ENCODE assay signal across 1 cellular context in genomic region chr16:57751539-57752202, GRCh38.
TF ChIP-seq lines count a peak whose summit lies in the region.

No MANE protein-coding gene starts in this region.

TF ChIP-seq in IMR-90, 13 proteins besides CTCF, POLR2A, EP300 and RAD21:
- TF ChIP-seq MAZ (IDR thresholded peaks at IDR 0.05; ENCODE audit: borderline replicate concordance, low read depth, low read length), result no peak
- TF ChIP-seq MAFK (IDR thresholded peaks at IDR 0.05; ENCODE audit: low read depth, low read length), result no peak
- no peak for TF ChIP-seq FOS (IDR thresholded peaks at IDR 0.05; ENCODE audit: low read depth, low read length)
- TF ChIP-seq RFX5 (IDR thresholded peaks at IDR 0.05; ENCODE audit: low read depth, low read length), result no peak
- TF ChIP-seq, protein P1, sequence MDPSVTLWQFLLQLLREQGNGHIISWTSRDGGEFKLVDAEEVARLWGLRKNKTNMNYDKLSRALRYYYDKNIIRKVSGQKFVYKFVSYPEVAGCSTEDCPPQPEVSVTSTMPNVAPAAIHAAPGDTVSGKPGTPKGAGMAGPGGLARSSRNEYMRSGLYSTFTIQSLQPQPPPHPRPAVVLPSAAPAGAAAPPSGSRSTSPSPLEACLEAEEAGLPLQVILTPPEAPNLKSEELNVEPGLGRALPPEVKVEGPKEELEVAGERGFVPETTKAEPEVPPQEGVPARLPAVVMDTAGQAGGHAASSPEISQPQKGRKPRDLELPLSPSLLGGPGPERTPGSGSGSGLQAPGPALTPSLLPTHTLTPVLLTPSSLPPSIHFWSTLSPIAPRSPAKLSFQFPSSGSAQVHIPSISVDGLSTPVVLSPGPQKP (IDR thresholded peaks at IDR 0.05; ENCODE audit: borderline replicate concordance, low read depth, low read length), result no peak
- TF ChIP-seq NFE2L2 (IDR thresholded peaks at IDR 0.05; ENCODE audit: low read depth, low read length), result no peak
- TF ChIP-seq CHD1 (IDR thresholded peaks at IDR 0.05; ENCODE audit: low read depth, low read length), result no peak
